1 cellular context compared by ENCODE assay signal in genomic region chr2:85545780-85546240, GRCh38.
TF ChIP-seq lines count a peak whose summit lies in the region.

No MANE protein-coding gene starts in this region.

TF ChIP-seq in IMR-90, 13 proteins besides CTCF, POLR2A, EP300 and RAD21:
- no peak for TF ChIP-seq BHLHE40 (IDR thresholded peaks at IDR 0.05; ENCODE audit: low read depth, low read length)
- no peak for TF ChIP-seq CEBPB (IDR thresholded peaks at IDR 0.05; ENCODE audit: low read depth, low read length)
- no peak for TF ChIP-seq NFE2L2 (IDR thresholded peaks at IDR 0.05; ENCODE audit: low read depth, low read length)
- no peak for TF ChIP-seq RCOR1 (IDR thresholded peaks at IDR 0.05; ENCODE audit: insufficient replicate concordance, low read length)
- TF ChIP-seq MAZ (IDR thresholded peaks at IDR 0.05; ENCODE audit: borderline replicate concordance, low read depth, low read length): no peak
- no peak for TF ChIP-seq CHD1 (IDR thresholded peaks at IDR 0.05; ENCODE audit: low read depth, low read length)
- TF ChIP-seq MAFK (IDR thresholded peaks at IDR 0.05; ENCODE audit: low read depth, low read length): no peak
- no peak for TF ChIP-seq MXI1 (IDR thresholded peaks at IDR 0.05; ENCODE audit: borderline replicate concordance, low read depth, low read length)
